ENCODE assay signal across 8 cellular contexts in genomic region chr6:127641905-127642304, GRCh38.
DNase-seq lines count a peak whose midpoint lies in the region; ATAC-seq and TF ChIP-seq lines count a peak whose summit lies in the region.

No MANE protein-coding gene starts in this region.

- DNase-seq in A673 (ENCODE audit: low spot score) (peak; percentile 62), GM10266 (ENCODE audit: extremely low spot score) (peak; percentile 45), HFFc6 (peak; percentile 8), NCI-H146 (lab: John Stamatoyannopoulos, UW) (peak; percentile 57), iPS-NIHi11 (ENCODE audit: low spot score) (peak; percentile 48)
- DNase-seq in activated T-cell treated with anti-CD3 and anti-CD28 coated beads, Interleukin-2, amount 50 U/mL, for 48 hours, result peak; percentile 16 to 21
- no peak for DNase-seq in NK-92 treated with Interleukin-12 subunit alpha and Interleukin-12 subunit beta, amount 100 ng/mL, for 24 hours (lab: John Stamatoyannopoulos, UW)

- no peaks in the 10 kb centered on the region for H3K36me3 ChIP-seq in A673 (ENCODE audit: insufficient read depth, low read length, poor library complexity, severe bottlenecking)

- H3K9me3 ChIP-seq in A673 (ENCODE audit: low read depth, low read length, poor library complexity, severe bottlenecking), result no peaks in the 10 kb centered on the region

- H3K27ac Mint-ChIP-seq in HFFc6, result no peak overlapping the region

- intact Hi-C loops in A673 (cut with micrococcal nuclease; ENCODE audit: unreplicated experiment), result loop anchor here (1.0 kb wide), 1 partner anchor 88 kb away; no protein-coding TSS in a partner anchor

- peaks cover 5% of the 10 kb centered on the region for H3K27me3 Mint-ChIP-seq in HFFc6 (ENCODE audit: insufficient read depth)

- no peaks in the 10 kb centered on the region for H3K4me1 ChIP-seq in A673 (ENCODE audit: insufficient read depth, low read length, poor library complexity, severe bottlenecking)

- no peaks in the 10 kb centered on the region for H3K9me3 Mint-ChIP-seq in HFFc6

- CTCF ChIA-PET in A673 (lab: Charles Lee), result interaction anchor here (1.0 to 1.3 kb wide), 2 partner anchors 36 to 87 kb away, joined by 4 to 6 read pairs; no protein-coding TSS in a partner anchor

- no peaks in the 10 kb centered on the region for H3K36me3 Mint-ChIP-seq in HFFc6 (ENCODE audit: low read depth)

- no peak for ATAC-seq in HG02870 (IDR thresholded peaks at IDR 0.05; ENCODE audit: unreplicated experiment)

- POLR2A ChIA-PET in A673 (lab: Charles Lee; ENCODE audit: low non-redundant PET), result no interaction called here

- no peak overlapping the region for H3K27ac ChIP-seq in A673 (ENCODE audit: low read depth, low read length, poor library complexity, severe bottlenecking)

- TF ChIP-seq CTCF in A673 (conservative IDR thresholded peaks at IDR 0.05; ENCODE audit: low read depth, low read length) (peak; percentile 78), GM10266 (IDR thresholded peaks at IDR 0.05; ENCODE audit: control insufficient read depth, insufficient read depth, low read depth, missing control alignments) (peak; percentile 69), HFFc6 (IDR thresholded peaks at IDR 0.05) (peak; percentile 78)

- no peaks in the 10 kb centered on the region for H3K27me3 ChIP-seq in A673 (replicated peaks; ENCODE audit: insufficient read depth, low read depth, low read length, poor library complexity)

- no peaks in the 10 kb centered on the region for H3K4me1 Mint-ChIP-seq in HFFc6 (ENCODE audit: low read depth)

- H3K4me3 ChIP-seq in A673 (ENCODE audit: low read depth, low read length, poor library complexity, severe bottlenecking), result no peak overlapping the region

- no peak overlapping the region for H3K4me3 Mint-ChIP-seq in HFFc6

- no TSS peak for BruUV-seq in A673 (replicated peaks; lab: Mats Ljungman, UMichigan)
